In the genomic region with DNA sequence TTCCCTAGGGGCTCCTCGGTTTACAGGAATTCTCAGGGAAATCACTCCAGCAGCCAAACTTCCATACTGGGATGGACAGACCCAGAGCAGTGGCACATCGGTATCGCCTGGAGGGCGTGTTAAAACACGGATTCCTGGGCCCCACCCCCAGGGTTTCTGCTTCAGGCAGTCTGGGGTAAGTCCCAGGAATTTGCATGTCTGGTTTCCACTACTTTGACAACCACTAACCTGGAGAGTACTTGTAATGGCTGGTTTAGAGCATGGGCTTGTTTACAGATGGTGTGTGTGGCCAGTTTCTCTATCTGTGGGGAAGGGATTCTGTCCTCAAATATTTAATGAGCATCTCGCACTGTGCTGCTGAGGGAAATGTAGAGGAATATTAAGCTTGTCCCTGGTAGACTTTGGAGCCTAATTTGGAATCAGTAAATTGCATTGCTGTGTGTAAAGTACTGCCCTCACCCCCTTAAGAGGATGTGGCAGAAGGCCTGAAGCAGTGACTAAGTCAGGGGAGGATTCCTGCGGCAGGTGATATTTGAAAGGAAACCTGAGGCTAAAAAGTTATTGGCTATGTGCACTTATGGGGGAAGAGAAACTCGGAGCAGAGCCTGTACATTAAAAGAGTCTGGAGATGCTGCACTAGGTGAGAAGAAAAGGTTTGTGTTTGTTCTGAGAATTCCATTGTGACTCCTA, we compare ENCODE assay signal across 8 cellular contexts. TPM values are rescaled to one million over a fixed set of nuclear protein-coding genes. Genes with fewer than 3 reads are reported as not detected.
DNase-seq lines count a peak whose midpoint lies in the region; ATAC-seq and TF ChIP-seq lines count a peak whose summit lies in the region.

No MANE protein-coding gene starts in this region.

- H3K36me3 Mint-ChIP-seq in activated CD8-positive, alpha-beta memory T cell treated with anti-CD3 and anti-CD28 coated beads, Interleukin-2, amount 10 ng/mL, durations not matched to agents 7 days and 5 days, result no peaks in the 10 kb centered on the region
- H3K36me3 Mint-ChIP-seq in stimulated activated naive B cell treated with anti-CD40 and anti-IgM and Interleukin-4, amounts not matched to agents 10 μg/mL and 1 μg/mL and 100 μg/mL, for 72 hours, result peaks cover 0 to 6% of the 10 kb centered on the region in 2 donors
- H3K36me3 Mint-ChIP-seq in natural killer cell treated with Interleukin-12 subunit alpha and Interleukin-12 subunit beta and Interleukin-15 and Interleukin-18, amount 100 ng/mL, for 72 hours, result no peaks in the 10 kb centered on the region

- no peaks in the 10 kb centered on the region for H3K27me3 ChIP-seq in WERI-Rb-1 (ENCODE audit: insufficient read depth, low read depth, severe bottlenecking)
- no peaks in the 10 kb centered on the region for H3K27me3 ChIP-seq in prostate gland (replicated peaks; ENCODE audit: insufficient read depth)

- no peak overlapping the region for H3K27ac Mint-ChIP-seq in activated CD8-positive, alpha-beta memory T cell treated with anti-CD3 and anti-CD28 coated beads, Interleukin-2, amount 10 ng/mL, durations not matched to agents 7 days and 5 days
- no peak overlapping the region for H3K27ac Mint-ChIP-seq in stimulated activated naive B cell treated with anti-CD40 and anti-IgM and Interleukin-4, amounts not matched to agents 10 μg/mL and 1 μg/mL and 100 μg/mL, for 72 hours
- no peak overlapping the region for H3K27ac Mint-ChIP-seq in natural killer cell treated with Interleukin-12 subunit alpha and Interleukin-12 subunit beta and Interleukin-15 and Interleukin-18, amount 100 ng/mL, for 72 hours

- no peak overlapping the region for H3K4me3 Mint-ChIP-seq in activated CD8-positive, alpha-beta memory T cell treated with anti-CD3 and anti-CD28 coated beads, Interleukin-2, amount 10 ng/mL, durations not matched to agents 7 days and 5 days
- H3K4me3 Mint-ChIP-seq in stimulated activated naive B cell treated with anti-CD40 and anti-IgM and Interleukin-4, amounts not matched to agents 10 μg/mL and 1 μg/mL and 100 μg/mL, for 72 hours, result no peak overlapping the region
- no peak overlapping the region for H3K4me3 Mint-ChIP-seq in natural killer cell treated with Interleukin-12 subunit alpha and Interleukin-12 subunit beta and Interleukin-15 and Interleukin-18, amount 100 ng/mL, for 72 hours

- TF ChIP-seq CTCF in RWPE1 (conservative IDR thresholded peaks at IDR 0.05; ENCODE audit: low read depth) (no peak), WERI-Rb-1 (IDR thresholded peaks at IDR 0.05; ENCODE audit: low read depth, low read length) (no peak), prostate gland (IDR thresholded peaks at IDR 0.05) (no peak)

- no peaks in the 10 kb centered on the region for H3K27me3 Mint-ChIP-seq in activated CD8-positive, alpha-beta memory T cell treated with anti-CD3 and anti-CD28 coated beads, Interleukin-2, amount 10 ng/mL, durations not matched to agents 7 days and 5 days
- H3K27me3 Mint-ChIP-seq in stimulated activated naive B cell treated with anti-CD40 and anti-IgM and Interleukin-4, amounts not matched to agents 10 μg/mL and 1 μg/mL and 100 μg/mL, for 72 hours, result no peaks in the 10 kb centered on the region
- no peaks in the 10 kb centered on the region for H3K27me3 Mint-ChIP-seq in natural killer cell treated with Interleukin-12 subunit alpha and Interleukin-12 subunit beta and Interleukin-15 and Interleukin-18, amount 100 ng/mL, for 72 hours

- 72% methylated on average over 8 of the region's 8 CpGs for WGBS in prostate gland

- TF ChIP-seq POLR2A in prostate gland (IDR thresholded peaks at IDR 0.05), result no peak

- POLR2A ChIA-PET in RWPE1 (lab: Yijun Ruan, JAX; ENCODE audit: low non-redundant PET), result no interaction called here

- no peak overlapping the region for H3K4me3 ChIP-seq in WERI-Rb-1 (ENCODE audit: low read depth, low read length)
- H3K4me3 ChIP-seq in prostate gland, result no peak overlapping the region

- no peaks in the 10 kb centered on the region for H3K36me3 ChIP-seq in WERI-Rb-1
- no peaks in the 10 kb centered on the region for H3K36me3 ChIP-seq in prostate gland

- peak overlapping the region; percentile 75 for H3K27ac ChIP-seq in RWPE1
- H3K27ac ChIP-seq in WERI-Rb-1, result no peak overlapping the region
- H3K27ac ChIP-seq in prostate gland, result no peak overlapping the region

- intact Hi-C loops in prostate gland (cut with DNase I), result no loop called here

- ATAC-seq in activated CD8-positive, alpha-beta memory T cell treated with anti-CD3 and anti-CD28 coated beads, Interleukin-2, amount 10 ng/mL, durations not matched to agents 7 days and 5 days, result no peak
- ATAC-seq in HG02938 (IDR thresholded peaks at IDR 0.05; ENCODE audit: unreplicated experiment), result peak; percentile 99
- ATAC-seq in stimulated activated naive B cell treated with anti-CD40 and anti-IgM and Interleukin-4, amounts not matched to agents 10 μg/mL and 1 μg/mL and 100 μg/mL, for 72 hours (replicated peaks), result peak; percentile 51 to 80
- ATAC-seq in natural killer cell treated with Interleukin-12 subunit alpha and Interleukin-12 subunit beta and Interleukin-15 and Interleukin-18, amount 100 ng/mL, for 72 hours, result no peak

- no peaks in the 10 kb centered on the region for H3K9me3 Mint-ChIP-seq in activated CD8-positive, alpha-beta memory T cell treated with anti-CD3 and anti-CD28 coated beads, Interleukin-2, amount 10 ng/mL, durations not matched to agents 7 days and 5 days (ENCODE audit: low read depth)
- peaks cover 2% of the 10 kb centered on the region in 2 donors for H3K9me3 Mint-ChIP-seq in stimulated activated naive B cell treated with anti-CD40 and anti-IgM and Interleukin-4, amounts not matched to agents 10 μg/mL and 1 μg/mL and 100 μg/mL, for 72 hours
- H3K9me3 Mint-ChIP-seq in natural killer cell treated with Interleukin-12 subunit alpha and Interleukin-12 subunit beta and Interleukin-15 and Interleukin-18, amount 100 ng/mL, for 72 hours, result no peaks in the 10 kb centered on the region

- H3K9me3 ChIP-seq in WERI-Rb-1 (ENCODE audit: severe bottlenecking) (no peaks in the 10 kb centered on the region), prostate gland (no peaks in the 10 kb centered on the region)

- H3K4me1 ChIP-seq in prostate gland (replicated peaks), result no peaks in the 10 kb centered on the region

- no peaks in the 10 kb centered on the region for H3K4me1 Mint-ChIP-seq in activated CD8-positive, alpha-beta memory T cell treated with anti-CD3 and anti-CD28 coated beads, Interleukin-2, amount 10 ng/mL, durations not matched to agents 7 days and 5 days
- peaks cover 10% of the 10 kb centered on the region in 2 donors for H3K4me1 Mint-ChIP-seq in stimulated activated naive B cell treated with anti-CD40 and anti-IgM and Interleukin-4, amounts not matched to agents 10 μg/mL and 1 μg/mL and 100 μg/mL, for 72 hours
- H3K4me1 Mint-ChIP-seq in natural killer cell treated with Interleukin-12 subunit alpha and Interleukin-12 subunit beta and Interleukin-15 and Interleukin-18, amount 100 ng/mL, for 72 hours (ENCODE audit: low read depth in 2 of 2), result no peaks in the 10 kb centered on the region

- DNase-seq in activated CD8-positive, alpha-beta memory T cell treated with anti-CD3 and anti-CD28 coated beads, Interleukin-2, amount 10 ng/mL, durations not matched to agents 7 days and 5 days, result peak; percentile 22
- DNase-seq in activated CD8-positive, alpha-beta memory T cell treated with anti-CD3 and anti-CD28 coated beads for 24 hours, result no peak
- peak; percentile 67 for DNase-seq in RWPE1 (ENCODE audit: low spot score)
- no peak for DNase-seq in stimulated activated naive B cell treated with anti-CD40 and anti-IgM and Interleukin-4, amounts not matched to agents 10 μg/mL and 1 μg/mL and 100 μg/mL, for 72 hours
- no peak for DNase-seq in WERI-Rb-1
- no peak for DNase-seq in prostate gland (ENCODE audit: low spot score)
- no peak for DNase-seq in natural killer cell treated with Interleukin-12 subunit alpha and Interleukin-12 subunit beta and Interleukin-15 and Interleukin-18, amount 100 ng/mL, for 72 hours (ENCODE audit: low spot score)

- CTCF ChIA-PET in activated CD8-positive, alpha-beta memory T cell treated with anti-CD3 and anti-CD28 coated beads, Interleukin-2, amount 10 ng/mL, durations not matched to agents 7 days and 5 days (lab: Charles Lee), result no interaction called here
- CTCF ChIA-PET in RWPE1 (lab: Yijun Ruan, JAX), result interaction anchor here (0.7 to 1.4 kb wide), 5 partner anchors 10 to 68 kb away, joined by 3 to 6 read pairs (median 4); no protein-coding TSS in a partner anchor

RNA-seq across cellular contexts. Expression of a gene that starts 18.6 kb away (rescaled TPM):
- 10 to 100 TPM; 16.9 to 17.6 TPM for total RNA-seq in activated CD8-positive, alpha-beta memory T cell treated with anti-CD3 and anti-CD28 coated beads, Interleukin-2, amount 10 ng/mL, durations not matched to agents 7 days and 5 days
- 100 to 1,000 TPM; 117 to 166 TPM for total RNA-seq in prostate gland
- total RNA-seq in natural killer cell treated with Interleukin-12 subunit alpha and Interleukin-12 subunit beta and Interleukin-15 and Interleukin-18, amount 100 ng/mL, for 72 hours, result 10 to 100 TPM in 1 of 2 donors, 1 to 10 TPM in 1; 5.1 to 10.2 TPM

Comparison
In these comparisons a context has a peak if more than half of its experiments do, and no peak if none do; other contexts are left out.
1. DNase-seq: peak in activated CD8-positive, alpha-beta memory T cell treated with anti-CD3 and anti-CD28 coated beads, Interleukin-2, amount 10 ng/mL, durations not matched to agents 7 days and 5 days (single experiment) and RWPE1 (single experiment); none in activated CD8-positive, alpha-beta memory T cell treated with anti-CD3 and anti-CD28 coated beads for 24 hours (single experiment), stimulated activated naive B cell treated with anti-CD40 and anti-IgM and Interleukin-4, amounts not matched to agents 10 μg/mL and 1 μg/mL and 100 μg/mL, for 72 hours (single experiment), WERI-Rb-1 (single experiment), prostate gland (single experiment) and natural killer cell treated with Interleukin-12 subunit alpha and Interleukin-12 subunit beta and Interleukin-15 and Interleukin-18, amount 100 ng/mL, for 72 hours (single experiment).
2. ATAC-seq: peak in HG02938 (single experiment) and stimulated activated naive B cell treated with anti-CD40 and anti-IgM and Interleukin-4, amounts not matched to agents 10 μg/mL and 1 μg/mL and 100 μg/mL, for 72 hours (2 of 2); none in activated CD8-positive, alpha-beta memory T cell treated with anti-CD3 and anti-CD28 coated beads, Interleukin-2, amount 10 ng/mL, durations not matched to agents 7 days and 5 days (single experiment) and natural killer cell treated with Interleukin-12 subunit alpha and Interleukin-12 subunit beta and Interleukin-15 and Interleukin-18, amount 100 ng/mL, for 72 hours (0 of 2).
3. RNA of a gene that starts 18.6 kb away (total RNA-seq): 117 to 166 TPM in prostate gland; 16.9 to 17.6 TPM in activated CD8-positive, alpha-beta memory T cell treated with anti-CD3 and anti-CD28 coated beads, Interleukin-2, amount 10 ng/mL, durations not matched to agents 7 days and 5 days and 5.1 to 10.2 TPM in natural killer cell treated with Interleukin-12 subunit alpha and Interleukin-12 subunit beta and Interleukin-15 and Interleukin-18, amount 100 ng/mL, for 72 hours; every median in the first group is over 4 times any median in the second.